Comparison of ENCODE assay signal across 29 cellular contexts in genomic region chr2:156659694-156660093, GRCh38.
DNase-seq lines count a peak whose midpoint lies in the region; ATAC-seq, FAIRE-seq and TF ChIP-seq lines count a peak whose summit lies in the region.
"Had no signal": no experiment of that assay in that cellular context is flagged by ENCODE, and none has a peak within 500 bp of the region (broad histone marks: within the 10 kb centered on the region; RNA-seq: fewer than 3 reads in every experiment).

No MANE protein-coding gene starts in this region.

- no peaks in the 10 kb centered on the region for H3K79me2 ChIP-seq in GM23338 (replicated peaks; ENCODE audit: insufficient read depth)
- H3K79me2 ChIP-seq in H1 (ENCODE audit: control insufficient read depth in 1 of 2, insufficient read depth in 2 of 2, low read length in 2 of 2): no peaks in the 10 kb centered on the region

- H3F3A ChIP-seq in GM23338 (replicated peaks; ENCODE audit: low read depth): no peaks in the 10 kb centered on the region

- H2BK5ac ChIP-seq in H1 (ENCODE audit: low read depth, low read length): no peak overlapping the region

- TF ChIP-seq CTCF in GM23338 (conservative IDR thresholded peaks at IDR 0.05; ENCODE audit: low read depth in 2 of 2) (no peak), H1 (IDR thresholded peaks at IDR 0.05; ENCODE audit: control extremely low read depth in 1 of 3, insufficient read depth in 1 of 3, low read depth in 1 of 3, low read length in 3 of 3) (no peak), right lobe of liver (IDR thresholded peaks at IDR 0.05) (no peak), heart left ventricle (IDR thresholded peaks at IDR 0.05) (no peak)

- no peaks in the 10 kb centered on the region for H3K9me2 ChIP-seq in GM23338 (ENCODE audit: insufficient read depth)

- CTCF ChIA-PET in H1 (lab: Charles Lee; ENCODE audit: partially characterized antibody): no interaction called here

- no peak overlapping the region for H3K9ac ChIP-seq in H1 (replicated peaks in 1 of 4; ENCODE audit: extremely low read depth in 1 of 4, low read depth in 3 of 4, low read length in 3 of 4)
- H3K9ac ChIP-seq: BLaER1 had no signal

- DNase-seq in GM23338 (ENCODE audit: low spot score) (no peak), HuH-7 (ENCODE audit: low spot score) (peak; percentile 10), H1 (ENCODE audit: low read depth in 1 of 2, low spot score in 2 of 2) (no peak), right lobe of liver (peak; percentile 37 to 77 (median 55)), heart left ventricle (no peak)
- DNase-seq in T-helper 2 cell treated with Interferon-gamma antibody and Interleukin-4, amounts not matched to agents 5 μg/mL and 100 μg/mL, for 36 hours (ENCODE audit: low spot score): no peak
- no peak for DNase-seq in activated naive CD4-positive, alpha-beta T cell treated with Interleukin-2 at 50 U/mL for 16 hours
- DNase-seq: 8988T; ACHN; BE2C; C1 segment of cervical spinal cord; CD4-positive, alpha-beta memory T cell; CD4-positive, CD25-positive, alpha-beta regulatory T cell; CD8-positive, alpha-beta memory T cell; COR-L47; DMS 273 treated with DMSO at 0.1 percent for 48 hours; DMS153; DMS53; DMS79; DND-41; EL; GDM1 had no signal

- H3K79me1 ChIP-seq in H1 (ENCODE audit: low read depth, low read length): no peaks in the 10 kb centered on the region

- H3K4me1 ChIP-seq in GM23338 (ENCODE audit: insufficient read depth) (peaks cover 10% of the 10 kb centered on the region), H1 (replicated peaks in 1 of 4; ENCODE audit: control insufficient read depth in 3 of 4, insufficient read depth in 4 of 4, low read length in 3 of 4) (peaks cover 0 to 5% (median 2%) of the 10 kb centered on the region in 4 experiments; a peak in 3 of 7 replicates), right lobe of liver (peaks cover 0 to 5% (median 0%) of the 10 kb centered on the region in 4 donors), heart left ventricle (no peaks in the 10 kb centered on the region)
- H3K4me1 ChIP-seq: BE2C had no signal

- TF ChIP-seq POLR2A in H1 (IDR thresholded peaks at IDR 0.05; ENCODE audit: control extremely low read depth in 1 of 2, low read depth in 2 of 2, low read length in 2 of 2): no peak
- TF ChIP-seq POLR2A in right lobe of liver (IDR thresholded peaks at IDR 0.05): peak; percentile 36
- TF ChIP-seq POLR2A in heart left ventricle (IDR thresholded peaks at IDR 0.05): no peak

- FAIRE-seq in H1 (lab: Jason Lieb, UNC): no peak
- FAIRE-seq: A204.1, GM12878, GM12892, GM18507 had no signal

- H3K27me3 Mint-ChIP-seq in GM23338 (ENCODE audit: insufficient read depth, low read depth, poor library complexity): peaks cover 2% of the 10 kb centered on the region
- no peaks in the 10 kb centered on the region for H3K27me3 Mint-ChIP-seq in T-helper 2 cell treated with Interferon-gamma antibody and Interleukin-4, amounts not matched to agents 5 μg/mL and 100 μg/mL, for 36 hours (ENCODE audit: low read depth)
- H3K27me3 Mint-ChIP-seq: CD4-positive, CD25-positive, alpha-beta regulatory T cell had no signal

- no peaks in the 10 kb centered on the region for H3K36me3 Mint-ChIP-seq in GM23338 (ENCODE audit: low read depth)
- no peaks in the 10 kb centered on the region for H3K36me3 Mint-ChIP-seq in T-helper 2 cell treated with Interferon-gamma antibody and Interleukin-4, amounts not matched to agents 5 μg/mL and 100 μg/mL, for 36 hours (ENCODE audit: low read depth)
- H3K36me3 Mint-ChIP-seq: CD14-positive monocyte; CD4-positive, alpha-beta memory T cell; CD4-positive, CD25-positive, alpha-beta regulatory T cell; CD8-positive, alpha-beta memory T cell had no signal

- no peak overlapping the region for H3K27ac ChIP-seq in GM23338 (ENCODE audit: low read depth)
- no peak overlapping the region for H3K27ac ChIP-seq in H1 (ENCODE audit: low read depth, low read length)
- H3K27ac ChIP-seq in right lobe of liver: peak overlapping the region in 1 of 3 donors; percentile 45
- no peak overlapping the region for H3K27ac ChIP-seq in heart left ventricle
- H3K27ac ChIP-seq: BLaER1 had no signal

- H3K27ac Mint-ChIP-seq in GM23338: no peak overlapping the region
- no peak overlapping the region for H3K27ac Mint-ChIP-seq in T-helper 2 cell treated with Interferon-gamma antibody and Interleukin-4, amounts not matched to agents 5 μg/mL and 100 μg/mL, for 36 hours
- H3K27ac Mint-ChIP-seq: CD14-positive monocyte; CD4-positive, alpha-beta memory T cell; CD4-positive, CD25-positive, alpha-beta regulatory T cell; CD8-positive, alpha-beta memory T cell had no signal

- no peak overlapping the region for H4K91ac ChIP-seq in H1 (replicated peaks; ENCODE audit: insufficient read length, low read length)

- H3K4me2 ChIP-seq in GM23338: no peak overlapping the region
- no peak overlapping the region for H3K4me2 ChIP-seq in H1 (ENCODE audit: insufficient read depth in 1 of 2, low read depth in 2 of 2, low read length in 2 of 2)
- H3K4me2 ChIP-seq: BLaER1 had no signal

- H2BK120ac ChIP-seq in H1 (replicated peaks; ENCODE audit: low read depth, low read length): peak overlapping the region; percentile 38

- no peaks in the 10 kb centered on the region for H3K23me2 ChIP-seq in H1 (ENCODE audit: low read depth, low read length)

- no peak overlapping the region for H3K4ac ChIP-seq in H1 (replicated peaks; ENCODE audit: insufficient read length, low read depth, low read length)

- no peak for TF ChIP-seq RAD21 in H1 (IDR thresholded peaks at IDR 0.05 in 1 of 2, conservative IDR thresholded peaks at IDR 0.05 in 1 of 2; ENCODE audit: low read depth in 2 of 2, low read length in 2 of 2)

- H3K4me3 ChIP-seq in GM23338: no peak overlapping the region
- H3K4me3 ChIP-seq in H1 (ENCODE audit: extremely low read depth in 1 of 4, insufficient read depth in 2 of 4, low read depth in 3 of 4, low read length in 4 of 4): no peak overlapping the region
- H3K4me3 ChIP-seq in right lobe of liver: no peak overlapping the region
- H3K4me3 ChIP-seq in heart left ventricle: no peak overlapping the region
- H3K4me3 ChIP-seq: BLaER1, GM12878 had no signal

- no peak overlapping the region for H3K23ac ChIP-seq in H1 (ENCODE audit: insufficient read length)

- no peaks in the 10 kb centered on the region for H3K27me3 ChIP-seq in GM23338 (ENCODE audit: insufficient read depth)
- no peaks in the 10 kb centered on the region for H3K27me3 ChIP-seq in H1 (replicated peaks in 1 of 4; ENCODE audit: control insufficient read depth in 3 of 4, extremely low read depth in 1 of 4, insufficient read depth in 3 of 4, low read length in 3 of 4)
- H3K27me3 ChIP-seq in right lobe of liver: no peaks in the 10 kb centered on the region
- no peaks in the 10 kb centered on the region for H3K27me3 ChIP-seq in heart left ventricle
- H3K27me3 ChIP-seq: BE2C had no signal

- peak overlapping the region; percentile 66 for H2BK20ac ChIP-seq in H1 (ENCODE audit: low read length)

- POLR2A ChIA-PET in H1 (lab: Charles Lee; ENCODE audit: partially characterized antibody): interaction anchor here (0.9 kb wide), 1 partner anchor 15 kb away, joined by 3 read pairs; no protein-coding TSS in a partner anchor

- no peak overlapping the region for H2AK5ac ChIP-seq in H1 (ENCODE audit: low read depth, low read length)

- H3K18ac ChIP-seq in H1 (ENCODE audit: extremely low read depth, low read length): no peak overlapping the region

- no peak for ATAC-seq in GM23338
- peak; percentile 91 to 96 (median 94) for ATAC-seq in right lobe of liver
- ATAC-seq in GM19328 (IDR thresholded peaks at IDR 0.05; ENCODE audit: unreplicated experiment): no peak
- no peak for ATAC-seq in heart left ventricle
- ATAC-seq: GM12878 had no signal

- no peaks in the 10 kb centered on the region; the same call in 2 of the 3 replicates for H3K9me3 Mint-ChIP-seq in GM23338
- no peaks in the 10 kb centered on the region for H3K9me3 Mint-ChIP-seq in T-helper 2 cell treated with Interferon-gamma antibody and Interleukin-4, amounts not matched to agents 5 μg/mL and 100 μg/mL, for 36 hours
- H3K9me3 Mint-ChIP-seq: CD4-positive, alpha-beta memory T cell; CD8-positive, alpha-beta memory T cell had no signal

- H3K36me3 ChIP-seq in GM23338 (ENCODE audit: insufficient read depth): no peaks in the 10 kb centered on the region
- no peaks in the 10 kb centered on the region for H3K36me3 ChIP-seq in H1 (ENCODE audit: control insufficient read depth in 2 of 4, insufficient read depth in 4 of 4, low read length in 3 of 4)
- H3K36me3 ChIP-seq in right lobe of liver: no peaks in the 10 kb centered on the region
- no peaks in the 10 kb centered on the region for H3K36me3 ChIP-seq in heart left ventricle
- H3K36me3 ChIP-seq: BE2C, BLaER1 had no signal

- H3K14ac ChIP-seq in H1 (ENCODE audit: insufficient read length): no peak overlapping the region

- intact Hi-C loops in right lobe of liver (cut with DNase I): no loop called here
- intact Hi-C loops in heart left ventricle (cut with DNase I): no loop called here

- no peak overlapping the region for H2BK15ac ChIP-seq in H1 (ENCODE audit: low read length)

- H2AFZ ChIP-seq in GM23338: peak overlapping the region; percentile 29; the same call in 1 of the 2 replicates
- H2AFZ ChIP-seq in H1 (ENCODE audit: low read length): peak overlapping the region; percentile 63

- H4K5ac ChIP-seq in H1 (ENCODE audit: insufficient read length, low read depth, low read length): peak overlapping the region; percentile 3

- H4K20me1 ChIP-seq in GM23338 (replicated peaks; ENCODE audit: insufficient read depth) (no peaks in the 10 kb centered on the region), H1 (replicated peaks in 1 of 2; ENCODE audit: control insufficient read depth in 1 of 2, insufficient read depth in 2 of 2, low read length in 2 of 2) (no peaks in the 10 kb centered on the region)
- H4K20me1 ChIP-seq: BLaER1 had no signal

- no peak for TF ChIP-seq EP300 in H1 (IDR thresholded peaks at IDR 0.05; ENCODE audit: borderline replicate concordance in 1 of 2, low read depth in 2 of 2, low read length in 2 of 2)

- peaks cover 14% of the 10 kb centered on the region for H3K4me1 Mint-ChIP-seq in GM23338
- no peaks in the 10 kb centered on the region for H3K4me1 Mint-ChIP-seq in T-helper 2 cell treated with Interferon-gamma antibody and Interleukin-4, amounts not matched to agents 5 μg/mL and 100 μg/mL, for 36 hours (ENCODE audit: low read depth)
- H3K4me1 Mint-ChIP-seq: CD4-positive, CD25-positive, alpha-beta regulatory T cell had no signal

- WGBS in H1 (ENCODE audit: extremely low coverage in 1 of 2, insufficient coverage in 1 of 2, insufficient read length in 1 of 2, insufficient replicate concordance in 2 of 2, low coverage in 1 of 2, low lambda C conversion rate in 2 of 2, missing lambda C conversion rate in 1 of 2), 2 experiments: 95% methylated on average over 3 of the region's 3 CpGs; no CpG with 5 or more reads in 1 of the 2 experiments
- whole genome bisulfite sequencing in right lobe of liver (ENCODE audit: insufficient coverage, low coverage, low lambda C conversion rate, missing lambda C conversion rate): 51% methylated on average over 3 of the region's 3 CpGs
- whole genome bisulfite sequencing in heart left ventricle, 4 donors: 89 to 95% (median 93%) methylated on average over 3 of the region's 3 CpGs

- H3K56ac ChIP-seq in H1 (replicated peaks; ENCODE audit: insufficient read length, low read depth, low read length): no peak overlapping the region

- no peak overlapping the region for H4K8ac ChIP-seq in H1 (ENCODE audit: extremely low read depth, insufficient read depth, low read length)

- no peak overlapping the region for H3K4me3 Mint-ChIP-seq in GM23338
- no peak overlapping the region for H3K4me3 Mint-ChIP-seq in T-helper 2 cell treated with Interferon-gamma antibody and Interleukin-4, amounts not matched to agents 5 μg/mL and 100 μg/mL, for 36 hours
- H3K4me3 Mint-ChIP-seq: CD14-positive monocyte; CD4-positive, alpha-beta memory T cell; CD4-positive, CD25-positive, alpha-beta regulatory T cell; CD8-positive, alpha-beta memory T cell had no signal

- peak overlapping the region; percentile 72; the same call in 1 of the 2 replicates for H2BK12ac ChIP-seq in H1 (ENCODE audit: low read depth, low read length)

- H3K9me3 ChIP-seq in H1 (ENCODE audit: insufficient read depth in 2 of 2, low read depth in 1 of 2, low read length in 1 of 2) (no peaks in the 10 kb centered on the region), right lobe of liver (no peaks in the 10 kb centered on the region), heart left ventricle (no peaks in the 10 kb centered on the region)
- H3K9me3 ChIP-seq: BE2C, BLaER1 had no signal

Comparison
In these comparisons a context has a peak if more than half of its experiments do, and no peak if none do; other contexts are left out.
1. ATAC-seq: peak in right lobe of liver (4 of 4); none in GM23338 (single experiment), GM19328 (single experiment) and heart left ventricle (0 of 4).
2. DNase-seq: peak in HuH-7 (single experiment) and right lobe of liver (3 of 3); none in GM23338 (single experiment), H1 (0 of 2), T-helper 2 cell treated with Interferon-gamma antibody and Interleukin-4, amounts not matched to agents 5 μg/mL and 100 μg/mL, for 36 hours (single experiment), activated naive CD4-positive, alpha-beta T cell treated with Interleukin-2 at 50 U/mL for 16 hours (single experiment) and heart left ventricle (0 of 5).